ENCODE assay signal across 25 cellular contexts in the genomic region with DNA sequence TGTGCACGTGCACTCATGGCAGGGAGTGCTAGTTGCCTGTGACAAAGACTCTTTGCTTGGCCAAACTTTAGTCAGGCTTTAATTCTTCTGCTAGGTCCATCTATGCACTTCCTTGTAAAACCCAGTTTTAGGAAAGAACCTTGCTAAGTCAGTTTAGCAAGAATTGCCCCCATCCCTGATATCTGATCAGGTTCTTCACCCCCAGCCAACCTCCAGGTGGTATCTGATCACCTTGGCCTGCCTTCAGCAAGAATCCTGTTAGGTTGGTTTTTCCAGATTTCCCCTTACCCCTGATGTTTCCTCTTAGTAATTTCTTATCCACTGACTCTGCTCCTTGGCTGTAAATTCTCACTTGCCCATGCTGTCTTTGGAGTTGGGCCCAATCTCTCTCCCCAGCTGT. TPM values are rescaled to one million over a fixed set of nuclear protein-coding genes. Genes with fewer than 3 reads are reported as not detected.
DNase-seq lines count a peak whose midpoint lies in the region; ATAC-seq, FAIRE-seq and TF ChIP-seq lines count a peak whose summit lies in the region.
"Had no signal": no experiment of that assay in that cellular context is flagged by ENCODE, and none has a peak within 500 bp of the region (broad histone marks: within the 10 kb centered on the region; RNA-seq: fewer than 3 reads in every experiment).

No MANE protein-coding gene starts in this region.

- no peaks in the 10 kb centered on the region for H3K27me3 Mint-ChIP-seq in CD8-positive, alpha-beta T cell (ENCODE audit: low read depth)
- H3K27me3 Mint-ChIP-seq: B cell; CD4-positive, CD25-positive, alpha-beta regulatory T cell had no signal

- POLR2A ChIA-PET in CD8-positive, alpha-beta T cell (lab: Charles Lee), result no interaction called here
- POLR2A ChIA-PET in PC-3 (lab: Charles Lee; ENCODE audit: unreplicated experiment), result no interaction called here

- no peak for DNase-seq in CD8-positive, alpha-beta T cell
- DNase-seq in PC-3, result peak; percentile 38
- DNase-seq in keratinocyte (ENCODE audit: low read depth, low spot score), result no peak
- DNase-seq in psoas muscle, result no peak
- DNase-seq in foreskin keratinocyte, result no peak
- DNase-seq: CD4-positive, CD25-positive, alpha-beta regulatory T cell; COR-L47; DND-41; IMR-90; NCI-H1417; NCI-H1694 treated with DMSO at 0.1 percent for 48 hours; NCI-H2081 treated with DMSO at 0.1 percent for 48 hours; NCI-H2171 treated with DMSO at 0.1 percent for 48 hours; NCI-H524 treated with DMSO at 0.1 percent for 48 hours; NCI-H82; SJCRH30 had no signal

- BruUV-seq in PC-3 (replicated peaks; lab: Mats Ljungman, UMichigan), result no TSS peak

- no peaks in the 10 kb centered on the region for H3K9me1 ChIP-seq in keratinocyte (ENCODE audit: control insufficient read depth, extremely low read depth, insufficient read depth, low read length)

- peak overlapping the region; percentile 18 for H3K27ac Mint-ChIP-seq in CD8-positive, alpha-beta T cell
- H3K27ac Mint-ChIP-seq: B cell, GM23338 had no signal

- H3K27ac ChIP-seq in CD8-positive, alpha-beta T cell (ENCODE audit: low read depth, low read length), result no peak overlapping the region
- H3K27ac ChIP-seq in PC-3 (ENCODE audit: low read length) (no peak overlapping the region), keratinocyte (ENCODE audit: control insufficient read depth, insufficient read depth, low read length) (peak overlapping the region; percentile 70), psoas muscle (peak overlapping the region; percentile 68), foreskin keratinocyte (no peak overlapping the region)
- H3K27ac ChIP-seq: SJCRH30 had no signal

- H4K20me1 ChIP-seq in PC-3 (ENCODE audit: low read length), result no peaks in the 10 kb centered on the region
- no peaks in the 10 kb centered on the region for H4K20me1 ChIP-seq in keratinocyte (ENCODE audit: control insufficient read depth, extremely low read depth, insufficient read depth, low read length)

- H3K4me3 ChIP-seq in CD8-positive, alpha-beta T cell (ENCODE audit: low read depth, low read length), result no peak overlapping the region
- H3K4me3 ChIP-seq in PC-3 (ENCODE audit: low read length) (no peak overlapping the region), keratinocyte (ENCODE audit: control insufficient read depth in 2 of 3, extremely low read depth in 1 of 3, insufficient read depth in 2 of 3, low read depth in 1 of 3, low read length in 3 of 3) (no peak overlapping the region), psoas muscle (no peak overlapping the region)
- H3K4me3 ChIP-seq: A549, GM23338, HAP-1, SJCRH30 had no signal

- H3K36me3 ChIP-seq in CD8-positive, alpha-beta T cell (ENCODE audit: insufficient read depth, low read length), result no peaks in the 10 kb centered on the region
- H3K36me3 ChIP-seq in PC-3 (ENCODE audit: low read depth, low read length) (no peaks in the 10 kb centered on the region), keratinocyte (ENCODE audit: control insufficient read depth in 2 of 2, extremely low read depth in 1 of 2, insufficient read depth in 2 of 2, low read length in 2 of 2) (no peaks in the 10 kb centered on the region), psoas muscle (ENCODE audit: insufficient read depth in 1 of 2, low read depth in 1 of 2) (peaks cover 0 to 11% of the 10 kb centered on the region in 2 donors)
- H3K36me3 ChIP-seq: HAP-1, SJCRH30 had no signal

- no peak overlapping the region for H3K4me3 Mint-ChIP-seq in CD8-positive, alpha-beta T cell
- H3K4me3 Mint-ChIP-seq: B cell; CD4-positive, CD25-positive, alpha-beta regulatory T cell; GM23338 had no signal

- peak overlapping the region; percentile 20 for H3K4me2 ChIP-seq in PC-3 (ENCODE audit: low read length)
- H3K4me2 ChIP-seq in keratinocyte (ENCODE audit: control insufficient read depth, extremely low read depth, insufficient read depth, low read depth, low read length), result no peak overlapping the region
- H3K4me2 ChIP-seq: GM23338 had no signal

- no peak for ATAC-seq in CD8-positive, alpha-beta T cell
- ATAC-seq in PC-3, result no peak
- ATAC-seq in psoas muscle, result no peak
- no peak for ATAC-seq in HG03280 (IDR thresholded peaks at IDR 0.05; ENCODE audit: unreplicated experiment)
- ATAC-seq in GM18498 (IDR thresholded peaks at IDR 0.05; ENCODE audit: unreplicated experiment), result no peak
- no peak for ATAC-seq in foreskin keratinocyte
- ATAC-seq: GM23338 had no signal

- H3K4me1 Mint-ChIP-seq in CD8-positive, alpha-beta T cell (ENCODE audit: low read depth), result peaks cover 37% of the 10 kb centered on the region
- H3K4me1 Mint-ChIP-seq: GM23338 had no signal

- dilution Hi-C loops in keratinocyte (cut with MboI; ENCODE audit: extremely low pct_ligation_motif_present, low sequenced_read_pairs), result no loop called here

- intact Hi-C loops in CD8-positive, alpha-beta T cell (cut with DNase I, micrococcal nuclease), result no loop called here
- intact Hi-C loops in PC-3 (cut with micrococcal nuclease) (no loop called here), psoas muscle (cut with DNase I) (no loop called here)

- no peaks in the 10 kb centered on the region for H3K9me3 Mint-ChIP-seq in CD8-positive, alpha-beta T cell
- H3K9me3 Mint-ChIP-seq: CD4-positive, CD25-positive, alpha-beta regulatory T cell had no signal

- no peaks in the 10 kb centered on the region for H3F3A ChIP-seq in PC-3 (ENCODE audit: low read length, unreplicated experiment)

- H3K4me1 ChIP-seq in CD8-positive, alpha-beta T cell (ENCODE audit: insufficient read depth, low read length), result peaks cover 9% of the 10 kb centered on the region
- H3K4me1 ChIP-seq in PC-3 (ENCODE audit: insufficient read depth, low read length) (peaks cover 20% of the 10 kb centered on the region), keratinocyte (ENCODE audit: control insufficient read depth, extremely low read depth, insufficient read depth, low read length) (peaks cover 49% of the 10 kb centered on the region), psoas muscle (peaks cover 42% of the 10 kb centered on the region), foreskin keratinocyte (peaks cover 36% of the 10 kb centered on the region)
- H3K4me1 ChIP-seq: HAP-1, SJCRH30 had no signal

- WGBS in psoas muscle, 3 donors, result 48 to 74% (median 50%) methylated on average over 1 of the region's 1 CpG

- no peaks in the 10 kb centered on the region for H3K9me3 ChIP-seq in CD8-positive, alpha-beta T cell (ENCODE audit: low read length)
- no peaks in the 10 kb centered on the region for H3K9me3 ChIP-seq in PC-3 (ENCODE audit: low read length)
- no peaks in the 10 kb centered on the region for H3K9me3 ChIP-seq in keratinocyte (ENCODE audit: control insufficient read depth, low read depth, low read length)
- no peaks in the 10 kb centered on the region for H3K9me3 ChIP-seq in psoas muscle
- H3K9me3 ChIP-seq: A549, HAP-1, SJCRH30 had no signal

- no peaks in the 10 kb centered on the region for H3K9me2 ChIP-seq in PC-3 (replicated peaks; ENCODE audit: low read length)

- no peak overlapping the region for H2AFZ ChIP-seq in PC-3 (ENCODE audit: low read length)
- no peak overlapping the region for H2AFZ ChIP-seq in keratinocyte (ENCODE audit: control insufficient read depth, low read length)
- H2AFZ ChIP-seq: GM23338 had no signal

- H3K9ac ChIP-seq in PC-3 (ENCODE audit: low read length), result no peak overlapping the region
- H3K9ac ChIP-seq in keratinocyte (ENCODE audit: control insufficient read depth, extremely low read depth, insufficient read depth, low read length), result no peak overlapping the region

- no peak for TF ChIP-seq CTCF in CD8-positive, alpha-beta T cell (IDR thresholded peaks at IDR 0.05)
- no peak for TF ChIP-seq CTCF in PC-3 (conservative IDR thresholded peaks at IDR 0.05; ENCODE audit: low read depth, low read length)
- no peak for TF ChIP-seq CTCF in keratinocyte (optimal IDR thresholded peaks at IDR 0.05 in 1 of 3, IDR thresholded peaks at IDR 0.05 in 1 of 3, conservative IDR thresholded peaks at IDR 0.05 in 1 of 3; ENCODE audit: extremely low read depth in 1 of 3, insufficient read depth in 2 of 3, low read length in 3 of 3)
- TF ChIP-seq CTCF in psoas muscle (IDR thresholded peaks at IDR 0.05), result no peak
- no peak for TF ChIP-seq CTCF in foreskin keratinocyte (conservative IDR thresholded peaks at IDR 0.05)

- H3K27me3 ChIP-seq in CD8-positive, alpha-beta T cell (ENCODE audit: insufficient read depth, low read length), result no peaks in the 10 kb centered on the region
- H3K27me3 ChIP-seq in PC-3 (ENCODE audit: low read length) (no peaks in the 10 kb centered on the region), keratinocyte (ENCODE audit: control insufficient read depth, extremely low read depth, insufficient read depth, low read length) (no peaks in the 10 kb centered on the region), psoas muscle (ENCODE audit: insufficient read depth in 3 of 3, low read length in 2 of 3) (no peaks in the 10 kb centered on the region), foreskin keratinocyte (no peaks in the 10 kb centered on the region)
- H3K27me3 ChIP-seq: SJCRH30 had no signal

- CTCF ChIA-PET in CD8-positive, alpha-beta T cell (lab: Charles Lee), result interaction anchor here (1.4 kb wide), 1 partner anchor 30 kb away, joined by 3 read pairs; no protein-coding TSS in a partner anchor
- CTCF ChIA-PET in PC-3 (lab: Charles Lee), result no interaction called here

- H3K36me3 Mint-ChIP-seq in CD8-positive, alpha-beta T cell, result peaks cover 28% of the 10 kb centered on the region

- H3K79me2 ChIP-seq in PC-3 (ENCODE audit: low read length), result peaks cover 7% of the 10 kb centered on the region; the same call in 1 of the 2 replicates
- H3K79me2 ChIP-seq in keratinocyte (ENCODE audit: control insufficient read depth, insufficient read depth, low read length), result peaks cover 16% of the 10 kb centered on the region

- FAIRE-seq in keratinocyte (lab: Jason Lieb, UNC), result peak; percentile 79
- FAIRE-seq: A549, GM12891, GM18507, HTR-8/SVneo had no signal

RNA-seq across cellular contexts. Expression of a gene that starts 8.4 kb away (rescaled TPM):
- total RNA-seq in CD8-positive, alpha-beta T cell, result 1 to 10 TPM; 8.7 to 9.3 TPM
- total RNA-seq in PC-3 (2014; rRNA removed) (6.4 and 13.4 TPM in 2 replicates), psoas muscle (10 to 100 TPM in 3 of 4 donors, 1 to 10 TPM in 1; 4.8 to 18.2 (median 16.2) TPM), foreskin keratinocyte (5.9 and 7.1 TPM in 2 replicates)
- polyA plus RNA-seq in keratinocyte (4.8 to 9.5 TPM (median 6.6 TPM) in 3 replicates), psoas muscle (10 to 100 TPM in 2 of 3 donors, 1 to 10 TPM in 1; 6.1 to 24.7 (median 18.9) TPM), foreskin keratinocyte (4.3 and 5.3 TPM in 2 replicates)
- polyA plus RNA-seq in keratinocyte (2011; ENCODE audit: low read depth), result 26.7 TPM
- polyA plus RNA-seq in keratinocyte (2011; cell fraction: cytosol; rRNA removed), result 2.8 and 5.1 TPM in 2 replicates
- 14.1 and 14.6 TPM in 2 replicates for polyA plus RNA-seq in keratinocyte (2011; cell fraction: nucleus; rRNA removed)
- polyA plus RNA-seq in keratinocyte (2012; ENCODE audit: low replicate concordance), result 3.2 and 17.1 TPM in 2 replicates
- 0.75 to 8.0 TPM (median 4.4 TPM) in 3 replicates for polyA minus RNA-seq in keratinocyte
- polyA minus RNA-seq in keratinocyte (2011; cell fraction: cytosol; rRNA and poly(A)+ RNA removed), result 2.5 TPM
- polyA minus RNA-seq in keratinocyte (2011; cell fraction: nucleus; rRNA and poly(A)+ RNA removed), result 4.9 and 9.5 TPM in 2 replicates

RNA-seq across cellular contexts. Expression of a gene that starts 9.6 kb away (rescaled TPM):
- 1 to 10 TPM; 3.7 to 4.4 TPM for total RNA-seq in CD8-positive, alpha-beta T cell
- total RNA-seq in PC-3 (2014; rRNA removed) (29.6 and 37.0 TPM in 2 replicates), psoas muscle (10 to 100 TPM; 12.5 to 44.2 (median 26.9) TPM), foreskin keratinocyte (15.0 and 15.6 TPM in 2 replicates)
- polyA plus RNA-seq in keratinocyte (16.2 to 19.1 TPM (median 18.2 TPM) in 3 replicates), psoas muscle (10 to 100 TPM; 15.1 to 21.8 (median 21.1) TPM), foreskin keratinocyte (10.1 and 11.3 TPM in 2 replicates)
- polyA plus RNA-seq in keratinocyte (2011; ENCODE audit: low read depth), result 9.5 TPM
- 9.0 and 14.1 TPM in 2 replicates for polyA plus RNA-seq in keratinocyte (2011; cell fraction: cytosol; rRNA removed)
- 19.9 and 28.4 TPM in 2 replicates for polyA plus RNA-seq in keratinocyte (2011; cell fraction: nucleus; rRNA removed)
- polyA plus RNA-seq in keratinocyte (2012; ENCODE audit: low replicate concordance), result 12.7 and 19.0 TPM in 2 replicates
- 14.8 to 24.9 TPM (median 20.4 TPM) in 3 replicates for polyA minus RNA-seq in keratinocyte
- polyA minus RNA-seq in keratinocyte (2011; cell fraction: cytosol; rRNA and poly(A)+ RNA removed), result 22.3 TPM
- polyA minus RNA-seq in keratinocyte (2011; cell fraction: nucleus; rRNA and poly(A)+ RNA removed), result 31.8 and 54.2 TPM in 2 replicates

Comparison
In these comparisons a context has a peak if more than half of its experiments do, and no peak if none do; other contexts are left out.
1. H3K27ac ChIP-seq: peak in keratinocyte (single experiment) and psoas muscle (single experiment); none in CD8-positive, alpha-beta T cell (single experiment), PC-3 (single experiment) and foreskin keratinocyte (single experiment).